Comparison of ENCODE assay signal across 17 cellular contexts in genomic region chr2:46538393-46538792, GRCh38. TPM values are rescaled to one million over a fixed set of nuclear protein-coding genes. Genes with fewer than 3 reads are reported as not detected.
A peak's percentile ranks its signal among the peaks of the same experiment; 100 is the strongest.
DNase-seq lines count a peak whose midpoint lies in the region; ATAC-seq and TF ChIP-seq lines count a peak whose summit lies in the region.
"Had no signal": no experiment of that assay in that cellular context is flagged by ENCODE, and none has a peak within 500 bp of the region (broad histone marks: within the 10 kb centered on the region; RNA-seq: fewer than 3 reads in every experiment).

No MANE protein-coding gene starts in this region.

- H3K27ac ChIP-seq in coronary artery (peak overlapping the region; percentile 32 to 61), neutrophil (peak overlapping the region; percentile 84)
- H3K27ac ChIP-seq: C4-2B, SK-N-MC had no signal

- no peaks in the 10 kb centered on the region for H3K9me3 ChIP-seq in neutrophil

- H3K4me1 ChIP-seq in neutrophil (ENCODE audit: control insufficient read depth in 1 of 2, insufficient read depth in 1 of 2, low read depth in 1 of 2, low read length in 1 of 2), result peaks cover 64 to 73% of the 10 kb centered on the region in 2 experiments

- peak; percentile 20 for DNase-seq in EL
- peak; percentile 45 for DNase-seq in NCI-H82 treated with DMSO at 0.1 percent for 48 hours (lab: John Stamatoyannopoulos, UW; ENCODE audit: unreplicated experiment)
- no peak for DNase-seq in coronary artery (ENCODE audit: low spot score)
- no peak for DNase-seq in posterior vena cava (ENCODE audit: low spot score)
- DNase-seq in GM19240 (ENCODE audit: insufficient read length, low spot score), result no peak
- DNase-seq: effector CD4-positive, alpha-beta T cell; NCI-H446; stimulated activated CD4-positive, alpha-beta T cell treated with anti-CD3 and anti-CD28 coated beads, Interleukin-4, amount 100 ng/mL, for 1 hour had no signal

- H3K4me3 ChIP-seq in coronary artery (no peak overlapping the region), neutrophil (ENCODE audit: low read depth in 1 of 2, low read length in 1 of 2) (peak overlapping the region; percentile 10 to 28)
- H3K4me3 ChIP-seq: SK-N-MC had no signal

- no peaks in the 10 kb centered on the region for H3K36me3 ChIP-seq in neutrophil

- TF ChIP-seq CTCF in coronary artery (IDR thresholded peaks at IDR 0.05) (no peak), neutrophil (IDR thresholded peaks at IDR 0.05) (no peak)

- intact Hi-C loops in posterior vena cava (cut with DNase I), result no loop called here

- ATAC-seq in HG02870 (IDR thresholded peaks at IDR 0.05; ENCODE audit: unreplicated experiment) (no peak), GM19395 (IDR thresholded peaks at IDR 0.05; ENCODE audit: unreplicated experiment) (no peak)
- ATAC-seq: activated CD4-positive, CD25-positive, alpha-beta regulatory T cell treated with anti-CD3 and anti-CD28 coated beads, Interleukin-2, amount 50 U/mL, for 24 hours had no signal

- H3K27me3 ChIP-seq in neutrophil, result no peaks in the 10 kb centered on the region

RNA-seq across cellular contexts. Expression of gene RHOQ, which starts 3.9 kb away (rescaled TPM):
- total RNA-seq in posterior vena cava, result 100 to 1,000 TPM; 162 to 201 TPM

RNA-seq across cellular contexts. Expression of gene ATP6V1E2, which starts 4.0 kb away (rescaled TPM):
- total RNA-seq in posterior vena cava, result 1 to 10 TPM; 4.9 to 5.3 TPM

RNA-seq across cellular contexts. Expression of gene TMEM247, which starts 59.0 kb away (rescaled TPM):
- total RNA-seq in posterior vena cava, result not detected
- total RNA-seq: astrocyte, M059J, mesenteric fat pad had no signal

Comparison
In these comparisons a context has a peak if more than half of its experiments do, and no peak if none do; other contexts are left out.
1. DNase-seq: peak in EL (single experiment) and NCI-H82 treated with DMSO at 0.1 percent for 48 hours (single experiment); none in coronary artery (single experiment), posterior vena cava (single experiment) and GM19240 (single experiment).